ENCODE assay signal across 8 cellular contexts in the genomic region with DNA sequence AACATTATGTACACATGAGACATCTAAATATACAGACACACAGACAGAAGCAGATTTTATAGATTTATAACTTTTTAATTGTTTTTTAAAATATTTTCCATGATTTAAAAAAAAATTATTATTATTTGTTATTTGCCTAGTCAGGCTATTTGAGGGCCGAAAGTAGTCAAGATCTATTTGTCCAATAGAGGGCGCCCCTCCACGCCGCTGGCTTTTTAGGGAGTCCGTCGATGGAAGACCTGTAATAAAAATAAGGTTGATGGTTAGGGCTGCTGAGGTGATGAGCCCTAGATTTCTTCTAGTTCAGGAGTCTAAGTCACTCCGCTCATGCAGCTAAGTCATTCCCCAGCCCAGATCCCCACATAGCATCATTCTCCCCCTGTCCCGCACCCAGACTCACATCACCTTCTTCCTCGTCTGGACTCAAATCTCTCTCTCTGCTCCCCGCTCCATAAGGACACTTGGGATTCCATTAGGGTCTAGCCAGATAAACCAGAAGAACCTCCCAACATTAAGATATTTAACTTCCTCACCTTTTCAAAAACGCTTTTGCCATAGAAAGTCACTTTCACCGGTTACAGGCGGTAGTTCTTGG.
DNase-seq lines count a peak whose midpoint lies in the region; TF ChIP-seq lines count a peak whose summit lies in the region.

No MANE protein-coding gene starts in this region.

- peak overlapping the region; percentile 15; the same call in 1 of the 2 replicates for H3K4me2 ChIP-seq in BLaER1

- H3K27me3 ChIP-seq in BLaER1: no peaks in the 10 kb centered on the region

- H3K9ac ChIP-seq in BLaER1: no peak overlapping the region

- peak; percentile 51 for TF ChIP-seq CTCF in astrocyte of the cerebellum (IDR thresholded peaks at IDR 0.05; ENCODE audit: low read depth, low read length, missing control alignments)

- peaks cover 20% of the 10 kb centered on the region for H3K9me3 ChIP-seq in BLaER1

- in situ Hi-C loops in astrocyte of the cerebellum (cut with HindIII; ENCODE audit: low sequenced_read_pairs): no loop called here

- no peak overlapping the region for H3K27ac ChIP-seq in BLaER1

- no peaks in the 10 kb centered on the region for H4K20me1 ChIP-seq in BLaER1

- DNase-seq in HK-2 (ENCODE audit: unreplicated experiment) (peak; percentile 24), T-helper 22 cell (ENCODE audit: low read depth) (peak; percentile 52), astrocyte of the cerebellum (ENCODE audit: low read depth) (no peak), kidney tubule cell (ENCODE audit: low spot score) (peak; percentile 40), NCI-H446 treated with DMSO at 0.1 percent for 48 hours (lab: John Stamatoyannopoulos, UW) (no peak), GM03348 (ENCODE audit: low spot score) (no peak)
- DNase-seq in stimulated activated CD8-positive, alpha-beta memory T cell treated with anti-CD3 and anti-CD28 coated beads, Interleukin-2, amount 100 ng/mL, for 48 hours (ENCODE audit: low read depth in 2 of 2): peak; percentile 64 to 68

- peaks cover 49% of the 10 kb centered on the region for H3K4me1 ChIP-seq in BLaER1

- H3K36me3 ChIP-seq in BLaER1: peaks cover 14% of the 10 kb centered on the region; the same call in 1 of the 2 replicates

- H3K4me3 ChIP-seq in BLaER1 (no peak overlapping the region), astrocyte of the cerebellum (ENCODE audit: low read depth, low read length) (no peak overlapping the region)

Comparison
In these comparisons a context has a peak if more than half of its experiments do, and no peak if none do; other contexts are left out.
1. DNase-seq: peak in HK-2 (single experiment), T-helper 22 cell (single experiment), kidney tubule cell (single experiment) and stimulated activated CD8-positive, alpha-beta memory T cell treated with anti-CD3 and anti-CD28 coated beads, Interleukin-2, amount 100 ng/mL, for 48 hours (2 of 2); none in astrocyte of the cerebellum (single experiment), NCI-H446 treated with DMSO at 0.1 percent for 48 hours (single experiment) and GM03348 (single experiment).